Comparison of ENCODE assay signal across 14 cellular contexts in the genomic region with DNA sequence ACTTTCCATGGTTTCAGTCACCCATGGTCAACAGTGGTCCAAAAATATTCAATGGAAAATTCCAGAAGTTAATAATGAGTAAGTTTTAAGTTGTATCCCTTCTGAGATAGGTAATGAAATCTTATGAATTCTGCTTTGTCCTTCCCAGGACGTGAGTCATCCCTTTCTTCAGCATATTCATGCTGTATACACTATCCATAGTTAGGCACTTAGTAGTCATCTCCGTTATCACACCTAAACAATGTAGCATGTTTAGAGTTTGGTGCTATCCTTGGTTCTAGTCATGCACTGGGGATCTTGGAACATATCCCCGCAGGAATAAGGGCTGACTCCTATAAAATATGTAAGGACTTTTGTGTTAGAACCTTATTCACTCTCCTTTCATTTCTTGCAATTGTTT.
"Had no signal": no experiment of that assay in that cellular context is flagged by ENCODE, and none has a peak within 500 bp of the region (broad histone marks: within the 10 kb centered on the region; RNA-seq: fewer than 3 reads in every experiment).

No MANE protein-coding gene starts in this region.

- H3K4me3 Mint-ChIP-seq: activated T-cell treated with anti-CD3 and anti-CD28 coated beads, Interleukin-2, amount 50 U/mL, for 24 hours; natural killer cell had no signal

- H3K4me3 ChIP-seq: coronary artery, stomach, testis had no signal

- H3K27ac Mint-ChIP-seq: activated T-cell treated with anti-CD3 and anti-CD28 coated beads, Interleukin-2, amount 50 U/mL, for 24 hours; natural killer cell had no signal

- ATAC-seq: left ventricle myocardium superior, natural killer cell had no signal

- DNase-seq: activated naive CD4-positive, alpha-beta T cell treated with anti-CD3 and anti-CD28 coated beads, Interleukin-2, amount 50 U/mL, for 16 hours; activated T-cell treated with anti-CD3 and anti-CD28 coated beads, Interleukin-2, amount 50 U/mL, for 24 hours; central memory CD4-positive, alpha-beta T cell; effector CD8-positive, alpha-beta T cell; islet precursor cell; left ventricle myocardium superior; mesenchymal stem cell; natural killer cell; stimulated activated CD4-positive, alpha-beta T cell treated with anti-CD3 and anti-CD28 coated beads, Interleukin-1b, Interleukin-23, amount 100 ng/mL, for 48 hours; stomach; testis had no signal

- H3K27me3 ChIP-seq: neutrophil, stomach, testis had no signal

- H3K27ac ChIP-seq: coronary artery, neutrophil, parathyroid adenoma, stomach, testis had no signal

- H3K36me3 ChIP-seq: neutrophil, stomach had no signal

- H3K9me3 ChIP-seq: neutrophil, stomach, testis had no signal

- H3K4me1 Mint-ChIP-seq: natural killer cell had no signal

- H3K9me3 Mint-ChIP-seq: activated T-cell treated with anti-CD3 and anti-CD28 coated beads, Interleukin-2, amount 50 U/mL, for 24 hours had no signal

- H3K27me3 Mint-ChIP-seq: activated T-cell treated with anti-CD3 and anti-CD28 coated beads, Interleukin-2, amount 50 U/mL, for 24 hours had no signal

- H3K4me1 ChIP-seq: parathyroid adenoma, stomach, testis had no signal

- H3K36me3 Mint-ChIP-seq: natural killer cell had no signal
